In the genomic region with DNA sequence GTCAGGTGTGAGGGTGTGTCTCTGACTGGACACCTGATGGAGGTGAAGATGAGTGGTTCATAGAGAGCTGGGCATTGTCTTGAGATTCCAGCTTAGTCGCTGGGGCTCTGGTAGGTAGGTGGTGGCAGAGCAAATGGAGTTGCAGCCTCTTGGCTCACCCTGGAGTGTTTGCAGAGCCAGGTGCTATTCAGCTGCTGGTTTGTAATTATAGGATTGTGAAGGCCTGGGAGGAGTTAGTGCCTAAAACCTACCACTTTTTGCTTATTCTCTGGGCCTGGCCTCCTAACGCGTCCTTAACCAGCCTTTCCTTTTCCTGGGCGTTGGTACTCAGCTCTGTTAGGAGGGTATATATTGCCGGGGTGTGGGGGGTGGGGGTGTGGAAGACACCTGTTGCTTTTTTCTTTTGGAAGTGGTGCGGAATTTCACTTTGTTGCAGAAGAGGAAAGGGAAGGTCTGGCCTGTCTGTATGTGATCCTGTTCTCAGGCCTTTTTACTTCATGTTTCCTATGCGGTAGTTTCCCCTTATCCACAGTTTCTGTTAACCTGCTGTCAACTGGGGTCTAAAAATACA, we compare ENCODE assay signal across 8 cellular contexts. TPM values are rescaled to one million over a fixed set of nuclear protein-coding genes. Genes with fewer than 3 reads are reported as not detected.
DNase-seq lines count a peak whose midpoint lies in the region; ATAC-seq and TF ChIP-seq lines count a peak whose summit lies in the region.
"Had no signal": no experiment of that assay in that cellular context is flagged by ENCODE, and none has a peak within 500 bp of the region (broad histone marks: within the 10 kb centered on the region; RNA-seq: fewer than 3 reads in every experiment).

No MANE protein-coding gene starts in this region.

- H3K9me2 ChIP-seq in GM23248 (ENCODE audit: insufficient read depth): no peaks in the 10 kb centered on the region
- H3K9me2 ChIP-seq in PC-3 (replicated peaks; ENCODE audit: low read length): no peaks in the 10 kb centered on the region

- no peak overlapping the region for H3K4me3 ChIP-seq in CD4-positive, alpha-beta memory T cell (ENCODE audit: low read length in 2 of 2)
- H3K4me3 ChIP-seq in GM23248 (no peak overlapping the region), PC-3 (ENCODE audit: low read length) (peak overlapping the region; percentile 37; the same call in 1 of the 2 replicates), left lung (peak overlapping the region in 1 of 2 donors; percentile 1)

- H4K20me1 ChIP-seq in GM23248 (ENCODE audit: insufficient read depth): peaks cover 14% of the 10 kb centered on the region; the same call in 1 of the 2 replicates
- peaks cover 58% of the 10 kb centered on the region for H4K20me1 ChIP-seq in PC-3 (ENCODE audit: low read length)

- H3K9me3 Mint-ChIP-seq in CD4-positive, alpha-beta memory T cell: peaks cover 0 to 2% (median 0%) of the 10 kb centered on the region in 8 donors

- no peaks in the 10 kb centered on the region for H3K27me3 Mint-ChIP-seq in CD4-positive, alpha-beta memory T cell

- H3F3A ChIP-seq in GM23248 (ENCODE audit: insufficient read depth): peaks cover 25% of the 10 kb centered on the region
- no peaks in the 10 kb centered on the region for H3F3A ChIP-seq in PC-3 (ENCODE audit: low read length, unreplicated experiment)

- ATAC-seq in PC-3 (no peak), left lung (peak; percentile 29), HG02938 (IDR thresholded peaks at IDR 0.05; ENCODE audit: unreplicated experiment) (no peak), HG03039 (IDR thresholded peaks at IDR 0.05; ENCODE audit: unreplicated experiment) (no peak)

- H3K27ac ChIP-seq in CD4-positive, alpha-beta memory T cell (ENCODE audit: low read depth, low read length): no peak overlapping the region
- H3K27ac ChIP-seq in GM23248 (no peak overlapping the region), PC-3 (ENCODE audit: low read length) (no peak overlapping the region), left lung (peak overlapping the region in 1 of 2 donors; percentile 71)

- H3K9ac ChIP-seq in GM23248: no peak overlapping the region
- no peak overlapping the region for H3K9ac ChIP-seq in PC-3 (ENCODE audit: low read length)

- no peaks in the 10 kb centered on the region for H3K9me3 ChIP-seq in CD4-positive, alpha-beta memory T cell (ENCODE audit: control insufficient read depth in 1 of 2, low read length in 2 of 2)
- H3K9me3 ChIP-seq in GM23248 (ENCODE audit: low read depth) (no peaks in the 10 kb centered on the region), PC-3 (ENCODE audit: low read length) (no peaks in the 10 kb centered on the region), left lung (no peaks in the 10 kb centered on the region)

- POLR2A ChIA-PET in CD4-positive, alpha-beta memory T cell (lab: Charles Lee; ENCODE audit: partially characterized antibody): interaction anchor here (0.6 to 2.0 kb wide), 4 partner anchors 12 to 368 kb away, joined by 3 to 9 read pairs (median 3); a partner anchor contains a TSS
- POLR2A ChIA-PET in PC-3 (lab: Charles Lee; ENCODE audit: unreplicated experiment): no interaction called here

- peak overlapping the region in 5 of 8 donors; percentile 26 to 63 (median 54) for H3K4me3 Mint-ChIP-seq in CD4-positive, alpha-beta memory T cell

- CTCF ChIA-PET in CD4-positive, alpha-beta memory T cell (lab: Charles Lee; ENCODE audit: partially characterized antibody): interaction anchor here (1.7 to 2.3 kb wide), 2 partner anchors 94 to 263 kb away, joined by 4 to 5 read pairs; no protein-coding TSS in a partner anchor
- CTCF ChIA-PET in PC-3 (lab: Charles Lee): no interaction called here

- peaks cover 27 to 50% (median 39%) of the 10 kb centered on the region in 4 donors for H3K4me1 Mint-ChIP-seq in CD4-positive, alpha-beta memory T cell

- 75 to 82% methylated on average over 7 of the region's 7 CpGs for WGBS in GM23248 (ENCODE audit: low coverage in 1 of 2, low lambda C conversion rate in 2 of 2, missing lambda C conversion rate in 2 of 2), 2 experiments

- H3K36me3 Mint-ChIP-seq in CD4-positive, alpha-beta memory T cell: peaks cover 12 to 56% of the 10 kb centered on the region in 2 donors

- no TSS peak for BruUV-seq in PC-3 (replicated peaks; lab: Mats Ljungman, UMichigan)

- intact Hi-C loops in CD4-positive, alpha-beta memory T cell (cut with micrococcal nuclease): no loop called here
- intact Hi-C loops in PC-3 (cut with micrococcal nuclease): no loop called here
- intact Hi-C loops in left lung (cut with DNase I): no loop called here

- TF ChIP-seq CTCF in PC-3 (conservative IDR thresholded peaks at IDR 0.05; ENCODE audit: low read depth, low read length): no peak
- no peak for TF ChIP-seq CTCF in left lung (IDR thresholded peaks at IDR 0.05)

- in situ Hi-C loops in GM23248 (cut with MboI): no loop called here

- H2AFZ ChIP-seq in GM23248 (no peak overlapping the region), PC-3 (ENCODE audit: low read length) (no peak overlapping the region)

- peaks cover 38% of the 10 kb centered on the region for H3K4me1 ChIP-seq in CD4-positive, alpha-beta memory T cell (ENCODE audit: insufficient read depth, low read length)
- H3K4me1 ChIP-seq in GM23248 (ENCODE audit: insufficient read depth) (peaks cover 20% of the 10 kb centered on the region), PC-3 (ENCODE audit: insufficient read depth, low read length) (peaks cover 21% of the 10 kb centered on the region), left lung (peaks cover 17 to 49% of the 10 kb centered on the region in 2 donors)

- H3K79me2 ChIP-seq in GM23248 (ENCODE audit: insufficient read depth) (peaks cover 82% of the 10 kb centered on the region), PC-3 (ENCODE audit: low read length) (peaks cover 82% of the 10 kb centered on the region)

- DNase-seq in CD4-positive, alpha-beta memory T cell: no peak
- DNase-seq in GM23248 (no peak), PC-3 (no peak), left lung (no peak), NCI-H82 treated with DMSO at 0.1 percent for 48 hours (lab: John Stamatoyannopoulos, UW; ENCODE audit: unreplicated experiment) (no peak)
- DNase-seq: NCI-H2171 had no signal

- H3K4me2 ChIP-seq in GM23248 (ENCODE audit: unreplicated experiment): peak overlapping the region; percentile 4
- H3K4me2 ChIP-seq in PC-3 (ENCODE audit: low read length): peak overlapping the region; percentile 54

- no peaks in the 10 kb centered on the region for H3K27me3 ChIP-seq in CD4-positive, alpha-beta memory T cell (ENCODE audit: insufficient read depth, low read length)
- H3K27me3 ChIP-seq in GM23248 (replicated peaks; ENCODE audit: insufficient read depth) (no peaks in the 10 kb centered on the region), PC-3 (ENCODE audit: low read length) (no peaks in the 10 kb centered on the region), left lung (no peaks in the 10 kb centered on the region)

- peak overlapping the region in 5 of 7 donors; percentile 16 to 85 (median 62) for H3K27ac Mint-ChIP-seq in CD4-positive, alpha-beta memory T cell

- peaks cover 34% of the 10 kb centered on the region for H3K36me3 ChIP-seq in CD4-positive, alpha-beta memory T cell (ENCODE audit: insufficient read depth, low read length)
- peaks cover 17% of the 10 kb centered on the region; the same call in 1 of the 2 replicates for H3K36me3 ChIP-seq in GM23248 (ENCODE audit: low read depth)
- peaks cover 44% of the 10 kb centered on the region for H3K36me3 ChIP-seq in PC-3 (ENCODE audit: low read depth, low read length)
- peaks cover 0 to 35% of the 10 kb centered on the region in 2 donors for H3K36me3 ChIP-seq in left lung

RNA-seq across cellular contexts. Expression of a gene that starts 3.2 kb away (rescaled TPM):
- 10 to 100 TPM; 38.9 to 39.8 TPM for total RNA-seq in CD4-positive, alpha-beta memory T cell
- polyA plus RNA-seq in CD4-positive, alpha-beta memory T cell: 10 to 100 TPM in 1 of 2 donors, 1 to 10 TPM in 1; 6.4 to 20.3 TPM
- total RNA-seq in GM23248 (2014; rRNA removed; shearing (Covaris generic)): 16.4 and 25.3 TPM in 2 replicates
- polyA plus RNA-seq in GM23248 (2016; fragmentation: Nextera tagmentation; extraction: Ambion mirVana): 19.5 and 22.6 TPM in 2 replicates
- 27.6 and 31.3 TPM in 2 replicates for total RNA-seq in PC-3 (2014; rRNA removed)
- total RNA-seq in left lung: 10 to 100 TPM; 27.8 to 41.8 TPM

RNA-seq across cellular contexts. Expression of a gene that starts 15.9 kb away (rescaled TPM):
- 100 to 1,000 TPM; 131 to 135 TPM for total RNA-seq in CD4-positive, alpha-beta memory T cell
- polyA plus RNA-seq in CD4-positive, alpha-beta memory T cell: 10 to 100 TPM in 1 of 2 donors, 1 to 10 TPM in 1; 10.0 to 48.6 TPM
- 28.1 and 30.5 TPM in 2 replicates for total RNA-seq in GM23248 (2014; rRNA removed; shearing (Covaris generic))
- 4.8 and 5.0 TPM in 2 replicates for polyA plus RNA-seq in GM23248 (2016; fragmentation: Nextera tagmentation; extraction: Ambion mirVana)
- 28.3 and 34.2 TPM in 2 replicates for total RNA-seq in PC-3 (2014; rRNA removed)
- total RNA-seq in left lung: 10 to 100 TPM; 40.3 to 51.0 TPM

RNA-seq across cellular contexts. Expression of a gene that starts 16.1 kb away (rescaled TPM):
- total RNA-seq in CD4-positive, alpha-beta memory T cell: 10 to 100 TPM; 63.7 to 71.6 TPM
- polyA plus RNA-seq in CD4-positive, alpha-beta memory T cell: 10 to 100 TPM; 20.0 to 75.0 TPM
- 30.7 and 31.9 TPM in 2 replicates for total RNA-seq in GM23248 (2014; rRNA removed; shearing (Covaris generic))
- polyA plus RNA-seq in GM23248 (2016; fragmentation: Nextera tagmentation; extraction: Ambion mirVana): 42.5 and 43.4 TPM in 2 replicates
- total RNA-seq in PC-3 (2014; rRNA removed): 69.9 TPM in 2 replicates
- total RNA-seq in left lung: 10 to 100 TPM; 34.1 to 55.3 TPM
